ENCODE assay signal across 15 cellular contexts in genomic region chr16:48522041-48522440, GRCh38.
A peak's percentile ranks its signal among the peaks of the same experiment; 100 is the strongest.
DNase-seq lines count a peak whose midpoint lies in the region; ATAC-seq and TF ChIP-seq lines count a peak whose summit lies in the region.
"Had no signal": no experiment of that assay in that cellular context is flagged by ENCODE, and none has a peak within 500 bp of the region (broad histone marks: within the 10 kb centered on the region; RNA-seq: fewer than 3 reads in every experiment).

No MANE protein-coding gene starts in this region.

- no peaks in the 10 kb centered on the region for H3K4me1 Mint-ChIP-seq in activated naive CD4-positive, alpha-beta T cell treated with anti-CD3 and anti-CD28 coated beads, Interleukin-2, amount 10 ng/mL, durations not matched to agents 7 days and 5 days
- peaks cover 8% of the 10 kb centered on the region for H3K4me1 Mint-ChIP-seq in chondrocyte (ENCODE audit: low read depth)
- peaks cover 6% of the 10 kb centered on the region for H3K4me1 Mint-ChIP-seq in activated CD8-positive, alpha-beta memory T cell treated with anti-CD3 and anti-CD28 coated beads, Interleukin-2, amount 10 ng/mL, durations not matched to agents 7 days and 5 days
- H3K4me1 Mint-ChIP-seq in T-cell = no peaks in the 10 kb centered on the region

- peak overlapping the region; percentile 55 to 57 for H3K27ac Mint-ChIP-seq in activated naive CD4-positive, alpha-beta T cell treated with anti-CD3 and anti-CD28 coated beads, Interleukin-2, amount 50 U/mL, for 72 hours
- H3K27ac Mint-ChIP-seq in activated naive CD4-positive, alpha-beta T cell treated with anti-CD3 and anti-CD28 coated beads, Interleukin-2, amount 10 ng/mL, durations not matched to agents 7 days and 5 days = no peak overlapping the region
- H3K27ac Mint-ChIP-seq in chondrocyte (ENCODE audit: unreplicated experiment) (no peak overlapping the region), T-cell (no peak overlapping the region)
- H3K27ac Mint-ChIP-seq in activated CD8-positive, alpha-beta memory T cell treated with anti-CD3 and anti-CD28 coated beads, Interleukin-2, amount 10 ng/mL, durations not matched to agents 7 days and 5 days = no peak overlapping the region
- H3K27ac Mint-ChIP-seq: CD4-positive, alpha-beta T cell had no signal

- no peak for ATAC-seq in activated naive CD4-positive, alpha-beta T cell treated with anti-CD3 and anti-CD28 coated beads, Interleukin-2, amount 50 U/mL, for 72 hours
- ATAC-seq in activated CD8-positive, alpha-beta memory T cell treated with anti-CD3 and anti-CD28 coated beads, Interleukin-2, amount 10 ng/mL, durations not matched to agents 7 days and 5 days = no peak
- ATAC-seq in T-cell (replicated peaks in 1 of 4) = no peak

- no peak overlapping the region for H3K27ac ChIP-seq in neuronal stem cell (replicated peaks; ENCODE audit: low read length)
- H3K27ac ChIP-seq: GM23248 had no signal

- no peak overlapping the region for H2BK120ac ChIP-seq in neuronal stem cell (ENCODE audit: low read depth, low read length)

- no peak overlapping the region for H3K4me3 ChIP-seq in neuronal stem cell (ENCODE audit: low read length in 2 of 2)
- H3K4me3 ChIP-seq: GM23248, HAP-1 had no signal

- H2BK5ac ChIP-seq in neuronal stem cell (ENCODE audit: low read length) = no peak overlapping the region

- POLR2A ChIA-PET in T-cell (lab: Charles Lee) = interaction anchor here in 1 of 2 donors (0.6 kb wide), 1 partner anchor 86 kb away, joined by 8 read pairs; no protein-coding TSS in a partner anchor

- H3K79me1 ChIP-seq in neuronal stem cell (ENCODE audit: low read depth, low read length) = no peaks in the 10 kb centered on the region

- H3K18ac ChIP-seq in neuronal stem cell (ENCODE audit: low read length) = no peak overlapping the region

- H3K27me3 ChIP-seq in neuronal stem cell (ENCODE audit: control insufficient read depth in 3 of 3, insufficient read depth in 3 of 3, low read depth in 1 of 3, low read length in 3 of 3) = no peaks in the 10 kb centered on the region

- CTCF ChIA-PET in activated naive CD4-positive, alpha-beta T cell treated with anti-CD3 and anti-CD28 coated beads, Interleukin-2, amount 10 ng/mL, durations not matched to agents 7 days and 5 days (lab: Charles Lee) = no interaction called here
- CTCF ChIA-PET in activated CD8-positive, alpha-beta memory T cell treated with anti-CD3 and anti-CD28 coated beads, Interleukin-2, amount 10 ng/mL, durations not matched to agents 7 days and 5 days (lab: Charles Lee) = no interaction called here
- CTCF ChIA-PET in T-cell (lab: Charles Lee) = interaction anchor here in 1 of 2 donors (0.6 kb wide), 1 partner anchor 79 kb away, joined by 3 read pairs; no protein-coding TSS in a partner anchor

- no peak for TF ChIP-seq CTCF in chondrocyte (IDR thresholded peaks at IDR 0.05)

- H3K23ac ChIP-seq in neuronal stem cell (ENCODE audit: low read depth, low read length, poor library complexity) = no peak overlapping the region

- H3K36me3 ChIP-seq in neuronal stem cell (replicated peaks in 1 of 2; ENCODE audit: control insufficient read depth in 2 of 2, insufficient read depth in 2 of 2, low read length in 2 of 2) = no peaks in the 10 kb centered on the region
- H3K36me3 ChIP-seq: HAP-1 had no signal

- no peak overlapping the region for H3K9ac ChIP-seq in neuronal stem cell (ENCODE audit: low read depth, low read length, poor library complexity)
- H3K9ac ChIP-seq: GM23248 had no signal

- no peak overlapping the region for H2AFZ ChIP-seq in neuronal stem cell (ENCODE audit: low read length)
- H2AFZ ChIP-seq: GM23248 had no signal

- no peak for DNase-seq in activated naive CD4-positive, alpha-beta T cell treated with anti-CD3 and anti-CD28 coated beads, Interleukin-2, amount 50 U/mL, for 72 hours (ENCODE audit: low spot score in 2 of 2)
- DNase-seq in activated naive CD4-positive, alpha-beta T cell treated with anti-CD3 and anti-CD28 coated beads, Interleukin-2, amount 10 ng/mL, durations not matched to agents 7 days and 5 days = no peak
- peak; percentile 58 for DNase-seq in chondrocyte (ENCODE audit: low spot score)
- DNase-seq in neuronal stem cell (ENCODE audit: low spot score) = no peak
- DNase-seq in activated CD8-positive, alpha-beta memory T cell treated with anti-CD3 and anti-CD28 coated beads, Interleukin-2, amount 10 ng/mL, durations not matched to agents 7 days and 5 days = no peak
- DNase-seq in NCI-H82 treated with DMSO at 0.1 percent for 48 hours (lab: John Stamatoyannopoulos, UW; ENCODE audit: unreplicated experiment) = no peak
- DNase-seq in T-cell = no peak
- DNase-seq: 8988T; C1 segment of cervical spinal cord; CD4-positive, alpha-beta T cell; DMS153; DMS79; GDM1; GM23248 had no signal

- no peaks in the 10 kb centered on the region for H3K9me3 ChIP-seq in neuronal stem cell (replicated peaks in 1 of 2; ENCODE audit: control insufficient read depth in 2 of 2, insufficient read depth in 1 of 2, low read depth in 1 of 2, low read length in 2 of 2)
- H3K9me3 ChIP-seq: HAP-1 had no signal

- no CpG with 5 or more reads among the region's 8 CpGs for WGBS in neuronal stem cell (ENCODE audit: extremely low coverage in 2 of 2, insufficient read length in 2 of 2, insufficient replicate concordance in 1 of 2), 2 donors

- H2BK15ac ChIP-seq in neuronal stem cell (ENCODE audit: low read length) = peak overlapping the region; percentile 23

- H4K8ac ChIP-seq in neuronal stem cell (ENCODE audit: low read depth, low read length) = no peak overlapping the region

- no peak overlapping the region for H3K14ac ChIP-seq in neuronal stem cell (ENCODE audit: low read length)

- H3K4ac ChIP-seq in neuronal stem cell (ENCODE audit: low read length) = no peak overlapping the region

- H3K4me1 ChIP-seq in neuronal stem cell (ENCODE audit: control insufficient read depth in 2 of 2, insufficient read depth in 1 of 2, low read depth in 1 of 2, low read length in 2 of 2) = peaks cover 0 to 9% of the 10 kb centered on the region in 2 donors
- H3K4me1 ChIP-seq: HAP-1 had no signal

- no peak overlapping the region for H3K4me3 Mint-ChIP-seq in activated naive CD4-positive, alpha-beta T cell treated with anti-CD3 and anti-CD28 coated beads, Interleukin-2, amount 10 ng/mL, durations not matched to agents 7 days and 5 days
- H3K4me3 Mint-ChIP-seq in chondrocyte (ENCODE audit: unreplicated experiment) (no peak overlapping the region), T-cell (no peak overlapping the region)
- H3K4me3 Mint-ChIP-seq in activated CD8-positive, alpha-beta memory T cell treated with anti-CD3 and anti-CD28 coated beads, Interleukin-2, amount 10 ng/mL, durations not matched to agents 7 days and 5 days = no peak overlapping the region
- H3K4me3 Mint-ChIP-seq: CD4-positive, alpha-beta T cell had no signal

- H3K9me3 Mint-ChIP-seq in activated naive CD4-positive, alpha-beta T cell treated with anti-CD3 and anti-CD28 coated beads, Interleukin-2, amount 50 U/mL, for 72 hours = no peaks in the 10 kb centered on the region
- no peaks in the 10 kb centered on the region for H3K9me3 Mint-ChIP-seq in activated naive CD4-positive, alpha-beta T cell treated with anti-CD3 and anti-CD28 coated beads, Interleukin-2, amount 10 ng/mL, durations not matched to agents 7 days and 5 days
- H3K9me3 Mint-ChIP-seq in chondrocyte (ENCODE audit: low read depth) = no peaks in the 10 kb centered on the region
- H3K9me3 Mint-ChIP-seq in activated CD8-positive, alpha-beta memory T cell treated with anti-CD3 and anti-CD28 coated beads, Interleukin-2, amount 10 ng/mL, durations not matched to agents 7 days and 5 days (ENCODE audit: low read depth) = no peaks in the 10 kb centered on the region
- H3K9me3 Mint-ChIP-seq in T-cell = no peaks in the 10 kb centered on the region
- H3K9me3 Mint-ChIP-seq: CD4-positive, alpha-beta T cell had no signal

- H2AK5ac ChIP-seq in neuronal stem cell (ENCODE audit: low read depth, low read length) = no peak overlapping the region

- peaks cover 11% of the 10 kb centered on the region for H3K27me3 Mint-ChIP-seq in activated naive CD4-positive, alpha-beta T cell treated with anti-CD3 and anti-CD28 coated beads, Interleukin-2, amount 10 ng/mL, durations not matched to agents 7 days and 5 days
- H3K27me3 Mint-ChIP-seq in chondrocyte (ENCODE audit: low read depth) (no peaks in the 10 kb centered on the region), T-cell (no peaks in the 10 kb centered on the region)
- H3K27me3 Mint-ChIP-seq in activated CD8-positive, alpha-beta memory T cell treated with anti-CD3 and anti-CD28 coated beads, Interleukin-2, amount 10 ng/mL, durations not matched to agents 7 days and 5 days = peaks cover 4% of the 10 kb centered on the region
- H3K27me3 Mint-ChIP-seq: CD4-positive, alpha-beta T cell had no signal

- no peak overlapping the region for H2BK12ac ChIP-seq in neuronal stem cell (ENCODE audit: low read length)

- H3K36me3 Mint-ChIP-seq in activated naive CD4-positive, alpha-beta T cell treated with anti-CD3 and anti-CD28 coated beads, Interleukin-2, amount 50 U/mL, for 72 hours = no peaks in the 10 kb centered on the region
- no peaks in the 10 kb centered on the region for H3K36me3 Mint-ChIP-seq in activated naive CD4-positive, alpha-beta T cell treated with anti-CD3 and anti-CD28 coated beads, Interleukin-2, amount 10 ng/mL, durations not matched to agents 7 days and 5 days
- H3K36me3 Mint-ChIP-seq in chondrocyte (ENCODE audit: low read depth) (no peaks in the 10 kb centered on the region), T-cell (no peaks in the 10 kb centered on the region)
- no peaks in the 10 kb centered on the region for H3K36me3 Mint-ChIP-seq in activated CD8-positive, alpha-beta memory T cell treated with anti-CD3 and anti-CD28 coated beads, Interleukin-2, amount 10 ng/mL, durations not matched to agents 7 days and 5 days

- no peak overlapping the region for H3K4me2 ChIP-seq in neuronal stem cell (ENCODE audit: insufficient read depth, low read length, poor library complexity, severe bottlenecking)

- H4K91ac ChIP-seq in neuronal stem cell (ENCODE audit: low read depth, low read length, poor library complexity) = no peak overlapping the region

Comparison
In these comparisons a context has a peak if more than half of its experiments do, and no peak if none do; other contexts are left out.
1. H3K27ac Mint-ChIP-seq: peak in activated naive CD4-positive, alpha-beta T cell treated with anti-CD3 and anti-CD28 coated beads, Interleukin-2, amount 50 U/mL, for 72 hours (2 of 2); none in activated naive CD4-positive, alpha-beta T cell treated with anti-CD3 and anti-CD28 coated beads, Interleukin-2, amount 10 ng/mL, durations not matched to agents 7 days and 5 days (single experiment), chondrocyte (single experiment), activated CD8-positive, alpha-beta memory T cell treated with anti-CD3 and anti-CD28 coated beads, Interleukin-2, amount 10 ng/mL, durations not matched to agents 7 days and 5 days (single experiment) and T-cell (0 of 2).